In the genomic region with DNA sequence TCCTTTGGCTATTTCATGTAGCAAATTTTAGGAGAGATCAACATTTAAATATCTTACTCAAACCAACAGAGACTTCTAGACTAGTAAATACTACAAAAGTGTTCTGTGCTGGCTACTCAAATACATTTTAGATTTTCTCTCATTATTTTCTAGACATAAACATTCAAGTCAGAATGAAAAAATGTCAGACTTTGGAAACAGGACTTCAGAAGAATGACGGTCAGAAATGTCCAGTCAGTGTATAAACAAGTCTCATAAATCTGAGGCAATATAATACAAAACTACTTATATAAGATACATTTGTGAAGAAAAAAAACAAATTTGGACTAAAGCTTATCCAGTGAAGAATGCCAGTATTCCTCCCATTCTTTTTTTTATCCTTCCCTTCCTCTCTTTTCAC, we compare ENCODE assay signal across 29 cellular contexts. TPM values are rescaled to one million over a fixed set of nuclear protein-coding genes. Genes with fewer than 3 reads are reported as not detected.
"Had no signal": no experiment of that assay in that cellular context is flagged by ENCODE, and none has a peak within 500 bp of the region (broad histone marks: within the 10 kb centered on the region; RNA-seq: fewer than 3 reads in every experiment).

No MANE protein-coding gene starts in this region.

- H3K36me3 ChIP-seq: stomach, thyroid gland, upper lobe of left lung had no signal

- H3K4me3 Mint-ChIP-seq: activated CD4-positive, alpha-beta memory T cell treated with anti-CD3 and anti-CD28 coated beads for 36 hours; activated CD4-positive, alpha-beta T cell treated with anti-CD3 and anti-CD28 coated beads, Interleukin-2, amount 10 ng/mL, durations not matched to agents 24 days and 14 days; activated naive CD4-positive, alpha-beta T cell treated with anti-CD3 and anti-CD28 coated beads, Interleukin-2, amount 10 ng/mL, durations not matched to agents 7 days and 5 days; activated naive CD8-positive, alpha-beta T cell treated with anti-CD3 and anti-CD28 coated beads, Interleukin-2, amount 10 ng/mL, durations not matched to agents 7 days and 5 days; activated T-helper 1 cell treated with anti-CD3 and anti-CD28 coated beads, Interleukin-12 subunit alpha, Interleukin-12 subunit beta, Interleukin-2, Interleukin-4 antibody, amounts not matched to agents 30 ng/mL and 10 ng/mL and 1 ng/mL, durations not matched to agents 14 hours and 24 hours and 36 hours; naive thymus-derived CD8-positive, alpha-beta T cell; neural crest cell; T-helper 17 cell had no signal

- H3K27me3 Mint-ChIP-seq: activated naive CD4-positive, alpha-beta T cell treated with anti-CD3 and anti-CD28 coated beads, Interleukin-2, amount 10 ng/mL, durations not matched to agents 7 days and 5 days; T-helper 17 cell had no signal

- H3K27ac Mint-ChIP-seq: activated CD4-positive, alpha-beta memory T cell treated with anti-CD3 and anti-CD28 coated beads for 36 hours; activated CD4-positive, alpha-beta T cell treated with anti-CD3 and anti-CD28 coated beads, Interleukin-2, amount 10 ng/mL, durations not matched to agents 24 days and 14 days; activated naive CD4-positive, alpha-beta T cell treated with anti-CD3 and anti-CD28 coated beads, Interleukin-2, amount 10 ng/mL, durations not matched to agents 7 days and 5 days; activated naive CD8-positive, alpha-beta T cell treated with anti-CD3 and anti-CD28 coated beads, Interleukin-2, amount 10 ng/mL, durations not matched to agents 7 days and 5 days; activated T-helper 1 cell treated with anti-CD3 and anti-CD28 coated beads, Interleukin-12 subunit alpha, Interleukin-12 subunit beta, Interleukin-2, Interleukin-4 antibody, amounts not matched to agents 30 ng/mL and 10 ng/mL and 1 ng/mL, durations not matched to agents 14 hours and 24 hours and 36 hours; naive thymus-derived CD8-positive, alpha-beta T cell; T-helper 17 cell had no signal

- H3K27me3 ChIP-seq: dorsolateral prefrontal cortex, stomach, thyroid gland, upper lobe of left lung had no signal

- H3K4me1 Mint-ChIP-seq: activated naive CD4-positive, alpha-beta T cell treated with anti-CD3 and anti-CD28 coated beads, Interleukin-2, amount 10 ng/mL, durations not matched to agents 7 days and 5 days; neural crest cell had no signal

- H3K9me3 ChIP-seq: stomach, thyroid gland, upper lobe of left lung had no signal

- H3K9me3 Mint-ChIP-seq: activated CD4-positive, alpha-beta memory T cell treated with anti-CD3 and anti-CD28 coated beads for 36 hours; activated CD4-positive, alpha-beta T cell treated with anti-CD3 and anti-CD28 coated beads, Interleukin-2, amount 10 ng/mL, durations not matched to agents 24 days and 14 days; activated naive CD4-positive, alpha-beta T cell treated with anti-CD3 and anti-CD28 coated beads, Interleukin-2, amount 10 ng/mL, durations not matched to agents 7 days and 5 days; activated naive CD8-positive, alpha-beta T cell treated with anti-CD3 and anti-CD28 coated beads, Interleukin-2, amount 10 ng/mL, durations not matched to agents 7 days and 5 days; activated T-helper 1 cell treated with anti-CD3 and anti-CD28 coated beads, Interleukin-12 subunit alpha, Interleukin-12 subunit beta, Interleukin-2, Interleukin-4 antibody, amounts not matched to agents 30 ng/mL and 10 ng/mL and 1 ng/mL, durations not matched to agents 14 hours and 24 hours and 36 hours; naive thymus-derived CD8-positive, alpha-beta T cell; neural crest cell had no signal

- H3K27ac ChIP-seq: coronary artery, stomach, thyroid gland, upper lobe of left lung had no signal

- H3K4me3 ChIP-seq: coronary artery, dorsolateral prefrontal cortex, stomach, thyroid gland, upper lobe of left lung had no signal

- H3K4me1 ChIP-seq: thyroid gland, upper lobe of left lung had no signal

- H3K36me3 Mint-ChIP-seq: activated CD4-positive, alpha-beta memory T cell treated with anti-CD3 and anti-CD28 coated beads for 36 hours; activated naive CD4-positive, alpha-beta T cell treated with anti-CD3 and anti-CD28 coated beads, Interleukin-2, amount 10 ng/mL, durations not matched to agents 7 days and 5 days; activated naive CD8-positive, alpha-beta T cell treated with anti-CD3 and anti-CD28 coated beads, Interleukin-2, amount 10 ng/mL, durations not matched to agents 7 days and 5 days had no signal

- DNase-seq: activated CD4-positive, alpha-beta memory T cell treated with anti-CD3 and anti-CD28 coated beads for 36 hours; activated CD4-positive, alpha-beta T cell treated with anti-CD3 and anti-CD28 coated beads, Interleukin-2, amount 10 ng/mL, durations not matched to agents 24 days and 14 days; activated CD4-positive, CD25-positive, alpha-beta regulatory T cell treated with anti-CD3 and anti-CD28 coated beads, Interleukin-2, amount 50 U/mL, for 72 hours; activated CD8-positive, alpha-beta memory T cell treated with anti-CD3 and anti-CD28 coated beads, Interleukin-2, amount 50 U/mL, for 4 hours; activated effector memory CD4-positive, alpha-beta T cell treated with anti-CD3 and anti-CD28 coated beads, Interleukin-2, amount 50 U/mL, for 16 hours; activated naive CD4-positive, alpha-beta T cell treated with anti-CD3 and anti-CD28 coated beads, Interleukin-2, amount 10 ng/mL, durations not matched to agents 7 days and 5 days; activated naive CD8-positive, alpha-beta T cell treated with anti-CD3 and anti-CD28 coated beads, Interleukin-2, amount 10 ng/mL, durations not matched to agents 7 days and 5 days; activated T-cell treated with anti-CD3 and anti-CD28 coated beads, Interleukin-2, amount 50 U/mL, for 1 hour; dorsolateral prefrontal cortex; effector memory CD4-positive, alpha-beta T cell; head of caudate nucleus; hippocampal formation; kidney; midbrain; naive thymus-derived CD8-positive, alpha-beta T cell; nucleus accumbens; right cardiac atrium; stimulated activated CD4-positive, alpha-beta T cell treated with anti-CD3 and anti-CD28 coated beads, Interleukin-2, amount 100 ng/mL, for 48 hours; stomach; T-helper 17 cell; T1000; thyroid gland; upper lobe of left lung had no signal

- ATAC-seq: naive thymus-derived CD8-positive, alpha-beta T cell; right cardiac atrium; T-helper 17 cell had no signal

RNA-seq across cellular contexts. Expression of a gene that starts 29.3 kb away (rescaled TPM):
- total RNA-seq: activated CD4-positive, alpha-beta memory T cell treated with anti-CD3 and anti-CD28 coated beads for 36 hours; activated CD4-positive, alpha-beta T cell treated with anti-CD3 and anti-CD28 coated beads, Interleukin-2, amount 10 ng/mL, durations not matched to agents 24 days and 14 days; activated CD8-positive, alpha-beta memory T cell treated with anti-CD3 and anti-CD28 coated beads for 36 hours; activated T-helper 1 cell treated with anti-CD3 and anti-CD28 coated beads, Interleukin-12 subunit alpha, Interleukin-12 subunit beta, Interleukin-2, Interleukin-4 antibody, amounts not matched to agents 30 ng/mL and 10 ng/mL and 1 ng/mL, durations not matched to agents 14 hours and 24 hours and 36 hours; bronchial epithelial cell; epithelial cell of proximal tubule; kidney; neural crest cell; T-helper 17 cell had no signal
- polyA plus RNA-seq: naive thymus-derived CD8-positive, alpha-beta T cell had no signal
